21 cellular contexts compared by ENCODE assay signal in genomic region chr15:92425578-92426225, GRCh38. TPM values are rescaled to one million over a fixed set of nuclear protein-coding genes. Genes with fewer than 3 reads are reported as not detected.
DNase-seq lines count a peak whose midpoint lies in the region; ATAC-seq, FAIRE-seq and TF ChIP-seq lines count a peak whose summit lies in the region.
"Had no signal": no experiment of that assay in that cellular context is flagged by ENCODE, and none has a peak within 500 bp of the region (broad histone marks: within the 10 kb centered on the region; RNA-seq: fewer than 3 reads in every experiment).

No MANE protein-coding gene starts in this region.

- H3K9ac ChIP-seq in K562 (ENCODE audit: insufficient read depth in 1 of 2, low read depth in 2 of 2, low read length in 2 of 2) = no peak overlapping the region

- H3K9me3 Mint-ChIP-seq in MCF 10A (ENCODE audit: unreplicated experiment) = no peaks in the 10 kb centered on the region

- POLR2A ChIA-PET in K562 (lab: Yijun Ruan, JAX) = no interaction called here
- POLR2A ChIA-PET in MCF 10A (lab: Yijun Ruan, JAX) = no interaction called here

- no peaks in the 10 kb centered on the region; the same call in 1 of the 2 replicates for H4K20me1 ChIP-seq in K562 (replicated peaks; ENCODE audit: control insufficient read depth, insufficient read depth, low read length)

- no peak overlapping the region for H3K4me3 ChIP-seq in Jurkat, Clone E6-1 (ENCODE audit: low read length)
- H3K4me3 ChIP-seq in K562 = no peak overlapping the region
- no peak overlapping the region for H3K4me3 ChIP-seq in prostate gland

- peak in 1 of 2 experiments; percentile 34; a peak in 2 of 4 replicates for TF ChIP-seq RAD21 in K562 (CRISPR knock-in tag; conservative IDR thresholded peaks at IDR 0.05 in 1 of 2, IDR thresholded peaks at IDR 0.05 in 1 of 2)

- H3K27ac ChIP-seq in K562 (ENCODE audit: extremely low read depth, low read depth, low read length) (no peak overlapping the region), prostate gland (no peak overlapping the region)

- no peak overlapping the region for H3K4me3 Mint-ChIP-seq in MCF 10A (ENCODE audit: unreplicated experiment)
- H3K4me3 Mint-ChIP-seq: CD4-positive, CD25-positive, alpha-beta regulatory T cell had no signal

- TF ChIP-seq EP300 in K562 (IDR thresholded peaks at IDR 0.05; ENCODE audit: low read length) = no peak

- H3K27me3 ChIP-seq in K562 (ENCODE audit: control insufficient read depth in 2 of 2, insufficient read depth in 2 of 2, low read length in 2 of 2) (peaks cover 2 to 22% of the 10 kb centered on the region in 2 experiments; a peak in 4 of 5 replicates), prostate gland (replicated peaks; ENCODE audit: insufficient read depth) (no peaks in the 10 kb centered on the region)

- H3K9me3 ChIP-seq in K562 (replicated peaks; ENCODE audit: control insufficient read depth, insufficient read depth, low read depth, low read length) = no peaks in the 10 kb centered on the region
- no peaks in the 10 kb centered on the region for H3K9me3 ChIP-seq in prostate gland
- H3K9me3 ChIP-seq: Caco-2 had no signal

- peaks cover 6% of the 10 kb centered on the region for H3K4me1 Mint-ChIP-seq in MCF 10A (ENCODE audit: insufficient read depth, unreplicated experiment)
- H3K4me1 Mint-ChIP-seq: CD4-positive, CD25-positive, alpha-beta regulatory T cell had no signal

- no peaks in the 10 kb centered on the region for H3K36me3 ChIP-seq in K562 (ENCODE audit: control insufficient read depth, insufficient read depth, low read length)
- no peaks in the 10 kb centered on the region for H3K36me3 ChIP-seq in prostate gland

- CTCF ChIA-PET in K562 (lab: Yijun Ruan, JAX; ENCODE audit: low intra/inter-chr PET ratio) = no interaction called here
- CTCF ChIA-PET in MCF 10A (lab: Yijun Ruan, JAX) = no interaction called here

- H3K4me1 ChIP-seq in K562 (replicated peaks in 1 of 2; ENCODE audit: control insufficient read depth in 2 of 2, insufficient read depth in 2 of 2, low read length in 2 of 2) (peaks cover 0 to 7% of the 10 kb centered on the region in 2 experiments; a peak in 2 of 5 replicates), prostate gland (replicated peaks) (no peaks in the 10 kb centered on the region)

- no peaks in the 10 kb centered on the region for H3K79me2 ChIP-seq in K562 (ENCODE audit: control insufficient read depth, insufficient read depth, low read length)

- no peak overlapping the region for H3K4me2 ChIP-seq in K562 (ENCODE audit: insufficient read depth, low read length)

- intact Hi-C loops in K562 (cut with micrococcal nuclease) (no loop called here), prostate gland (cut with DNase I) (no loop called here), MCF 10A (cut with micrococcal nuclease) (loop anchor here (1.0 to 10.0 kb wide), 2 partner anchors 148 to 331 kb away; no protein-coding TSS in a partner anchor)

- peaks cover 17% of the 10 kb centered on the region for H3K27me3 Mint-ChIP-seq in MCF 10A (ENCODE audit: insufficient read depth, unreplicated experiment)

- peak; percentile 38 for TF ChIP-seq CTCF in D721Med (IDR thresholded peaks at IDR 0.05; ENCODE audit: insufficient read depth, missing control alignments)
- TF ChIP-seq CTCF in K562 (IDR thresholded peaks at IDR 0.05 in 2 of 3, conservative IDR thresholded peaks at IDR 0.05 in 1 of 3; ENCODE audit: insufficient read depth in 2 of 3, low read depth in 1 of 3, low read length in 3 of 3) = peak; percentile 19 to 38 (median 25); a peak in 4 of 6 replicates
- no peak for TF ChIP-seq CTCF in prostate gland (IDR thresholded peaks at IDR 0.05)
- no peak for TF ChIP-seq CTCF in MCF 10A (IDR thresholded peaks at IDR 0.05; ENCODE audit: unreplicated experiment)

- peak; percentile 46; the same call in 1 of the 3 replicates for ATAC-seq in K562
- ATAC-seq: HCT116, Panc1, SK-N-SH treated with all-trans-retinoic acid at 6 μM for 48 hours had no signal

- DNase-seq in D721Med (ENCODE audit: insufficient read length, low spot score) = no peak
- DNase-seq in Jurkat, Clone E6-1 (ENCODE audit: low read depth, low spot score) = peak; percentile 3
- DNase-seq in K562 (ENCODE audit: extremely low read depth in 1 of 4, low spot score in 3 of 4) = peak in 1 of 4 experiments; percentile 8
- peak; percentile 62 for DNase-seq in iPS-NIHi7 (ENCODE audit: extremely low spot score)
- DNase-seq in globus pallidus (ENCODE audit: low spot score) = no peak
- DNase-seq in prostate gland (ENCODE audit: low spot score) = no peak
- no peak for DNase-seq in nucleus accumbens (lab: John Stamatoyannopoulos, UW)
- no peak for DNase-seq in MCF 10A (ENCODE audit: unreplicated experiment)
- DNase-seq: Caco-2; CD4-positive, CD25-positive, alpha-beta regulatory T cell; KG1; NCI-H1048; NCI-H1436 treated with DMSO at 0.1 percent for 48 hours; NCI-H2081; NCI-H2227 treated with DMSO at 0.1 percent for 48 hours; NCI-H524 treated with DMSO at 0.1 percent for 48 hours; Right ventricle myocardium superior; T-helper 1 cell had no signal

- no peaks in the 10 kb centered on the region for H3K9me1 ChIP-seq in K562 (ENCODE audit: control insufficient read depth, insufficient read depth, low read length)

- TF ChIP-seq POLR2A in K562 (conservative IDR thresholded peaks at IDR 0.05) = no peak
- no peak for TF ChIP-seq POLR2A in prostate gland (IDR thresholded peaks at IDR 0.05)

- no peak for FAIRE-seq in D721Med (lab: Jason Lieb, UNC)
- peak; percentile 67 for FAIRE-seq in K562 (lab: Jason Lieb, UNC)

- WGBS in K562 (ENCODE audit: insufficient coverage, low coverage, missing lambda C conversion rate) = under 1% methylated on average over 12 of the region's 12 CpGs
- WGBS in prostate gland = 78% methylated on average over 12 of the region's 12 CpGs

- no TSS peak for BruUV-seq in K562 (replicated peaks; lab: Mats Ljungman, UMichigan)
- BruUV-seq in MCF 10A (replicated peaks; lab: Mats Ljungman, UMichigan) = no TSS peak

- in situ Hi-C loops in K562 (cut with MboI) = no loop called here

- no peak overlapping the region for H3K27ac Mint-ChIP-seq in MCF 10A (ENCODE audit: low read depth, unreplicated experiment)
- H3K27ac Mint-ChIP-seq: CD4-positive, CD25-positive, alpha-beta regulatory T cell had no signal

- H3K36me3 Mint-ChIP-seq in MCF 10A (ENCODE audit: insufficient read depth, unreplicated experiment) = no peaks in the 10 kb centered on the region
- H3K36me3 Mint-ChIP-seq: CD4-positive, CD25-positive, alpha-beta regulatory T cell had no signal

- no peak overlapping the region for H2AFZ ChIP-seq in K562 (ENCODE audit: low read depth, low read length)

TF ChIP-seq in K562, 482 proteins besides CTCF, POLR2A, EP300 and RAD21 (continues in another document):
- TF ChIP-seq KDM4B (IDR thresholded peaks at IDR 0.05; ENCODE audit: borderline replicate concordance in 2 of 2, low read depth in 1 of 2) (no peak), RBM39 (optimal IDR thresholded peaks at IDR 0.05; ENCODE audit: low read depth, low read length) (no peak), PBX2 (CRISPR knock-in tag; IDR thresholded peaks at IDR 0.05; ENCODE audit: low read depth) (no peak), PBX2 (tag; conservative IDR thresholded peaks at IDR 0.05; ENCODE audit: low read depth) (no peak), HNRNPLL (IDR thresholded peaks at IDR 0.05; ENCODE audit: low read depth, low read length, poor library complexity, severe bottlenecking) (no peak), ZBTB7A (IDR thresholded peaks at IDR 0.05; ENCODE audit: borderline replicate concordance, control insufficient read depth, low read depth, low read length) (no peak), ASH1L (IDR thresholded peaks at IDR 0.05; ENCODE audit: borderline replicate concordance, low read depth, partially characterized antibody) (no peak), PHF8 (IDR thresholded peaks at IDR 0.05; ENCODE audit: borderline replicate concordance, low read length) (no peak), TCF3 (CRISPR knock-in tag; IDR thresholded peaks at IDR 0.05) (no peak)

RNA-seq across cellular contexts. Expression of gene ST8SIA2, which starts 32.0 kb away (rescaled TPM):
- polyA plus RNA-seq in Jurkat, Clone E6-1 (2012; ENCODE audit: insufficient read depth, insufficient read length) = not detected
- total RNA-seq in K562 (2011; cell fraction: chromatin; rRNA removed; ENCODE audit: low replicate concordance) = not detected in 2 replicates
- not detected in 2 replicates for total RNA-seq in K562 (2011; cell fraction: nucleolus; rRNA removed)
- not detected in 2 replicates for total RNA-seq in K562 (2011; cell fraction: nucleoplasm; rRNA removed)
- not detected in 2 replicates for total RNA-seq in K562 (2014; rRNA removed)
- not detected in 2 replicates for total RNA-seq in K562 (2014; rRNA removed; fragmentation: Illumina TruSeq; extraction: Trizol)
- total RNA-seq in K562 (2015; rRNA removed; fragmentation: Illumina TruSeq; extraction: Trizol) = not detected in 2 replicates
- total RNA-seq in K562 (2021) = not detected in 2 replicates
- polyA plus RNA-seq in K562 (2011; rRNA removed) = not detected in 2 replicates
- polyA plus RNA-seq in K562 (2011; cell fraction: cytosol; rRNA removed) = not detected in 2 replicates
- polyA plus RNA-seq in K562 (2011; cell fraction: nucleus; rRNA removed) = not detected in 2 replicates
- not detected in 2 replicates for polyA plus RNA-seq in K562 (2012)
- not detected in 2 replicates for polyA plus RNA-seq in K562 (2014; fragmentation: Illumina TruSeq; extraction: Trizol)
- polyA plus RNA-seq in K562 (2014; fragmentation: Nextera tagmentation; extraction: Ambion mirVana) = not detected
- not detected in 2 replicates for polyA plus RNA-seq in K562 (2014; rRNA removed)
- not detected in 2 replicates for polyA minus RNA-seq in K562 (2011; rRNA and poly(A)+ RNA removed)
- polyA minus RNA-seq in K562 (2011; cell fraction: cytosol; rRNA and poly(A)+ RNA removed) = not detected in 2 replicates
- not detected in 2 replicates for polyA minus RNA-seq in K562 (2011; cell fraction: nucleus; rRNA and poly(A)+ RNA removed)
- 1 to 10 TPM in 1 of 2 donors, under 1 TPM in 1; 0.73 to 2.3 TPM for total RNA-seq in prostate gland
- total RNA-seq in MCF 10A (2022) = not detected in 2 replicates
- total RNA-seq: Caco-2; CD4-positive, CD25-positive, alpha-beta regulatory T cell had no signal
- polyA plus RNA-seq: CD4-positive, CD25-positive, alpha-beta regulatory T cell had no signal

Comparison
In these comparisons a context has a peak if more than half of its experiments do, and no peak if none do; other contexts are left out.
1. DNase-seq: peak in Jurkat, Clone E6-1 (single experiment) and iPS-NIHi7 (single experiment); none in D721Med (single experiment), globus pallidus (single experiment), prostate gland (single experiment), nucleus accumbens (0 of 56) and MCF 10A (single experiment).
2. CTCF ChIP-seq: peak in D721Med (single experiment) and K562 (3 of 3); none in prostate gland (0 of 4) and MCF 10A (single experiment).